Comparison of ENCODE assay signal across 8 cellular contexts in genomic region chr6:30793521-30794194, GRCh38. TPM values are rescaled to one million over a fixed set of nuclear protein-coding genes. Genes with fewer than 3 reads are reported as not detected.
A peak's percentile ranks its signal among the peaks of the same experiment; 100 is the strongest.
DNase-seq lines count a peak whose midpoint lies in the region; ATAC-seq lines count a peak whose summit lies in the region.

No MANE protein-coding gene starts in this region.

- H3K4me3 ChIP-seq in adipocyte (ENCODE audit: low read length) = peak overlapping the region; percentile 45

- H3K27me3 ChIP-seq in adipocyte (replicated peaks; ENCODE audit: control insufficient read depth, insufficient read depth, low read length) = no peaks in the 10 kb centered on the region

- H3K36me3 ChIP-seq in adipocyte (ENCODE audit: control insufficient read depth, insufficient read depth, low read length, severe bottlenecking) = no peaks in the 10 kb centered on the region

- DNase-seq in AG20443 (ENCODE audit: low spot score) (peak; percentile 37), adipocyte (ENCODE audit: low read depth) (peak; percentile 48), lung microvascular endothelial cell (ENCODE audit: low read depth in 2 of 2) (peak; percentile 42 to 86), DMS79 (lab: John Stamatoyannopoulos, UW) (no peak), germinal center (ENCODE audit: low spot score) (no peak)

- H3K9me3 ChIP-seq in adipocyte (ENCODE audit: control insufficient read depth, low read length) = no peaks in the 10 kb centered on the region

- peaks cover 5% of the 10 kb centered on the region for H3K4me1 ChIP-seq in adipocyte (ENCODE audit: control insufficient read depth, insufficient read depth, low read length)

- H3K9ac ChIP-seq in adipocyte (ENCODE audit: low read length) = peak overlapping the region; percentile 57

- ATAC-seq in HG03354 (IDR thresholded peaks at IDR 0.05; ENCODE audit: poor library complexity, severe bottlenecking, unreplicated experiment) (peak; percentile 73), HG03095 (IDR thresholded peaks at IDR 0.05; ENCODE audit: unreplicated experiment) (no peak), GM19324 (IDR thresholded peaks at IDR 0.05; ENCODE audit: low FRiP score, unreplicated experiment) (no peak)

RNA-seq across cellular contexts. Expression of gene IER3, which starts 49.3 kb away (rescaled TPM):
- 72.6 and 148 TPM in 2 replicates for total RNA-seq in lung microvascular endothelial cell

RNA-seq across cellular contexts. Expression of gene FLOT1, which starts 51.2 kb away (rescaled TPM):
- 48.8 and 56.2 TPM in 2 replicates for total RNA-seq in lung microvascular endothelial cell

Comparison
In these comparisons a context has a peak if more than half of its experiments do, and no peak if none do; other contexts are left out.
1. DNase-seq: peak in AG20443 (single experiment), adipocyte (single experiment) and lung microvascular endothelial cell (2 of 2); none in DMS79 (single experiment) and germinal center (single experiment).